ENCODE assay signal across 10 cellular contexts in the genomic region with DNA sequence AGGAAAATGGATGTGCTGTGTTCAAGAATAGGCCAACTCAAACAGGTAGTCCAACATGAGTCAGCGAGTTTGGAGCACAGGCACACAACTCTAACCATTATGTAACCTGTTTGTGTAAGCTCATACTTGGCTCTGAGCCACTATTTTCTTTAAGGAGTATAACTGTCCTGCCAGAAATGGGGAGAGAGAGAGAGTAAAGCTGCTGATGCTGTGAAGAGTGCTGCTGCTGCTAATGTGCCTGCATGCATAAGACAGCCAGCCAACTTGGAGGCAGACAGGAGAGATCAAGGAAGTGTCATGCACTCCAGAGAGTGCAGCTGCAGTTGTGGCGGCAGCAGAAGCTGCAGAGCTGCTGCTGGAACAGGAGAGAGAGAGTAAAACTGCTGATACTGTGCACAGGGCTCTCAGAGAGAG. TPM values are rescaled to one million over a fixed set of nuclear protein-coding genes. Genes with fewer than 3 reads are reported as not detected.
DNase-seq lines count a peak whose midpoint lies in the region; ATAC-seq and TF ChIP-seq lines count a peak whose summit lies in the region.
"Had no signal": no experiment of that assay in that cellular context is flagged by ENCODE, and none has a peak within 500 bp of the region (broad histone marks: within the 10 kb centered on the region; RNA-seq: fewer than 3 reads in every experiment).

No MANE protein-coding gene starts in this region.

- no peaks in the 10 kb centered on the region for H3K27me3 ChIP-seq in tibial nerve

- ATAC-seq in GM18861 (IDR thresholded peaks at IDR 0.05; ENCODE audit: unreplicated experiment) (peak; percentile 54), HG03558 (IDR thresholded peaks at IDR 0.05; ENCODE audit: extremely low read depth, unreplicated experiment) (peak; percentile 43)

- POLR2A ChIA-PET in activated CD4-positive, alpha-beta memory T cell treated with anti-CD3 and anti-CD28 coated beads, Interleukin-2, amount 10 ng/mL, durations not matched to agents 7 days and 5 days (lab: Charles Lee), result no interaction called here

- no peak for TF ChIP-seq EP300 in tibial nerve (IDR thresholded peaks at IDR 0.05)

- TF ChIP-seq POLR2A in tibial nerve (IDR thresholded peaks at IDR 0.05), result no peak

- DNase-seq in astrocyte of the cerebellum (ENCODE audit: low read depth) (peak; percentile 26), mesenteric fat pad (ENCODE audit: low spot score) (peak; percentile 41), tibial nerve (ENCODE audit: low spot score in 2 of 2) (no peak)
- DNase-seq in activated CD4-positive, alpha-beta memory T cell treated with anti-CD3 and anti-CD28 coated beads, Interleukin-2, amount 10 ng/mL, durations not matched to agents 7 days and 5 days, result no peak
- DNase-seq in activated T-helper 1 cell treated with anti-CD3 and anti-CD28 coated beads, Interleukin-12 subunit alpha, Interleukin-12 subunit beta, Interleukin-2, Interleukin-4 antibody, amounts not matched to agents 30 ng/mL and 10 ng/mL and 1 ng/mL, durations not matched to agents 14 hours and 24 hours and 36 hours (ENCODE audit: low spot score), result no peak
- no peak for DNase-seq in activated CD4-positive, CD25-positive, alpha-beta regulatory T cell (lab: John Stamatoyannopoulos, UW)
- DNase-seq: IMR-90; stimulated activated CD4-positive, alpha-beta T cell treated with anti-CD3 and anti-CD28 coated beads, Interleukin-4, amount 100 ng/mL, for 1 hour had no signal

- TF ChIP-seq CTCF in astrocyte of the cerebellum (IDR thresholded peaks at IDR 0.05; ENCODE audit: low read depth, low read length, missing control alignments), result no peak
- TF ChIP-seq CTCF in tibial nerve (IDR thresholded peaks at IDR 0.05), result no peak

- H3K4me1 ChIP-seq in tibial nerve, result peaks cover 0 to 5% (median 0%) of the 10 kb centered on the region in 4 donors

- in situ Hi-C loops in astrocyte of the cerebellum (cut with HindIII; ENCODE audit: low sequenced_read_pairs), result no loop called here

- no peaks in the 10 kb centered on the region for H3K9me3 ChIP-seq in tibial nerve

- intact Hi-C loops in activated T-helper 1 cell treated with anti-CD3 and anti-CD28 coated beads, Interleukin-12 subunit alpha, Interleukin-12 subunit beta, Interleukin-2, Interleukin-4 antibody, amounts not matched to agents 30 ng/mL and 10 ng/mL and 1 ng/mL, durations not matched to agents 14 hours and 24 hours and 36 hours (cut with micrococcal nuclease), result no loop called here

- no peaks in the 10 kb centered on the region for H3K36me3 Mint-ChIP-seq in activated CD4-positive, alpha-beta memory T cell treated with anti-CD3 and anti-CD28 coated beads, Interleukin-2, amount 10 ng/mL, durations not matched to agents 7 days and 5 days (ENCODE audit: low read depth)
- H3K36me3 Mint-ChIP-seq in activated T-helper 1 cell treated with anti-CD3 and anti-CD28 coated beads, Interleukin-12 subunit alpha, Interleukin-12 subunit beta, Interleukin-2, Interleukin-4 antibody, amounts not matched to agents 30 ng/mL and 10 ng/mL and 1 ng/mL, durations not matched to agents 14 hours and 24 hours and 36 hours (ENCODE audit: low read depth), result no peaks in the 10 kb centered on the region

- no peaks in the 10 kb centered on the region for H3K4me1 Mint-ChIP-seq in activated CD4-positive, alpha-beta memory T cell treated with anti-CD3 and anti-CD28 coated beads, Interleukin-2, amount 10 ng/mL, durations not matched to agents 7 days and 5 days
- no peaks in the 10 kb centered on the region for H3K4me1 Mint-ChIP-seq in activated T-helper 1 cell treated with anti-CD3 and anti-CD28 coated beads, Interleukin-12 subunit alpha, Interleukin-12 subunit beta, Interleukin-2, Interleukin-4 antibody, amounts not matched to agents 30 ng/mL and 10 ng/mL and 1 ng/mL, durations not matched to agents 14 hours and 24 hours and 36 hours (ENCODE audit: low read depth)

- no peaks in the 10 kb centered on the region for H3K36me3 ChIP-seq in tibial nerve

- 38 to 44% methylated on average over 2 of the region's 2 CpGs for WGBS in tibial nerve, 2 donors

- no peaks in the 10 kb centered on the region for H3K27me3 Mint-ChIP-seq in activated CD4-positive, alpha-beta memory T cell treated with anti-CD3 and anti-CD28 coated beads, Interleukin-2, amount 10 ng/mL, durations not matched to agents 7 days and 5 days
- H3K27me3 Mint-ChIP-seq in activated T-helper 1 cell treated with anti-CD3 and anti-CD28 coated beads, Interleukin-12 subunit alpha, Interleukin-12 subunit beta, Interleukin-2, Interleukin-4 antibody, amounts not matched to agents 30 ng/mL and 10 ng/mL and 1 ng/mL, durations not matched to agents 14 hours and 24 hours and 36 hours (ENCODE audit: insufficient read depth), result no peaks in the 10 kb centered on the region

- CTCF ChIA-PET in activated CD4-positive, alpha-beta memory T cell treated with anti-CD3 and anti-CD28 coated beads, Interleukin-2, amount 10 ng/mL, durations not matched to agents 7 days and 5 days (lab: Charles Lee), result no interaction called here

- H3K27ac ChIP-seq in tibial nerve, result no peak overlapping the region

- no peak overlapping the region for H3K4me3 Mint-ChIP-seq in activated CD4-positive, alpha-beta memory T cell treated with anti-CD3 and anti-CD28 coated beads, Interleukin-2, amount 10 ng/mL, durations not matched to agents 7 days and 5 days
- no peak overlapping the region for H3K4me3 Mint-ChIP-seq in activated T-helper 1 cell treated with anti-CD3 and anti-CD28 coated beads, Interleukin-12 subunit alpha, Interleukin-12 subunit beta, Interleukin-2, Interleukin-4 antibody, amounts not matched to agents 30 ng/mL and 10 ng/mL and 1 ng/mL, durations not matched to agents 14 hours and 24 hours and 36 hours

- H3K4me3 ChIP-seq in astrocyte of the cerebellum (ENCODE audit: low read depth, low read length) (no peak overlapping the region), tibial nerve (no peak overlapping the region)

- no peak overlapping the region for H3K27ac Mint-ChIP-seq in activated CD4-positive, alpha-beta memory T cell treated with anti-CD3 and anti-CD28 coated beads, Interleukin-2, amount 10 ng/mL, durations not matched to agents 7 days and 5 days
- no peak overlapping the region for H3K27ac Mint-ChIP-seq in activated T-helper 1 cell treated with anti-CD3 and anti-CD28 coated beads, Interleukin-12 subunit alpha, Interleukin-12 subunit beta, Interleukin-2, Interleukin-4 antibody, amounts not matched to agents 30 ng/mL and 10 ng/mL and 1 ng/mL, durations not matched to agents 14 hours and 24 hours and 36 hours

- no peaks in the 10 kb centered on the region for H3K9me3 Mint-ChIP-seq in activated CD4-positive, alpha-beta memory T cell treated with anti-CD3 and anti-CD28 coated beads, Interleukin-2, amount 10 ng/mL, durations not matched to agents 7 days and 5 days
- H3K9me3 Mint-ChIP-seq in activated T-helper 1 cell treated with anti-CD3 and anti-CD28 coated beads, Interleukin-12 subunit alpha, Interleukin-12 subunit beta, Interleukin-2, Interleukin-4 antibody, amounts not matched to agents 30 ng/mL and 10 ng/mL and 1 ng/mL, durations not matched to agents 14 hours and 24 hours and 36 hours, result no peaks in the 10 kb centered on the region

RNA-seq across cellular contexts. Expression of gene STATH, which starts 11.7 kb away (rescaled TPM):
- total RNA-seq in mesenteric fat pad (not detected), tibial nerve (not detected)
- not detected for total RNA-seq in activated CD4-positive, alpha-beta memory T cell treated with anti-CD3 and anti-CD28 coated beads, Interleukin-2, amount 10 ng/mL, durations not matched to agents 7 days and 5 days
- not detected in 2 replicates for total RNA-seq in activated T-helper 1 cell treated with anti-CD3 and anti-CD28 coated beads, Interleukin-12 subunit alpha, Interleukin-12 subunit beta, Interleukin-2, Interleukin-4 antibody, amounts not matched to agents 30 ng/mL and 10 ng/mL and 1 ng/mL, durations not matched to agents 14 hours and 24 hours and 36 hours
- total RNA-seq: IMR-90 had no signal

RNA-seq across cellular contexts. Expression of gene CSN2, which starts 18.5 kb away (rescaled TPM):
- total RNA-seq in mesenteric fat pad (not detected), tibial nerve (not detected)
- not detected for total RNA-seq in activated CD4-positive, alpha-beta memory T cell treated with anti-CD3 and anti-CD28 coated beads, Interleukin-2, amount 10 ng/mL, durations not matched to agents 7 days and 5 days
- total RNA-seq in activated T-helper 1 cell treated with anti-CD3 and anti-CD28 coated beads, Interleukin-12 subunit alpha, Interleukin-12 subunit beta, Interleukin-2, Interleukin-4 antibody, amounts not matched to agents 30 ng/mL and 10 ng/mL and 1 ng/mL, durations not matched to agents 14 hours and 24 hours and 36 hours, result not detected in 2 replicates
- total RNA-seq: IMR-90 had no signal

RNA-seq across cellular contexts. Expression of gene HTN3, which starts 44.2 kb away (rescaled TPM):
- total RNA-seq in mesenteric fat pad, result not detected
- total RNA-seq in activated CD4-positive, alpha-beta memory T cell treated with anti-CD3 and anti-CD28 coated beads, Interleukin-2, amount 10 ng/mL, durations not matched to agents 7 days and 5 days, result not detected
- total RNA-seq in activated T-helper 1 cell treated with anti-CD3 and anti-CD28 coated beads, Interleukin-12 subunit alpha, Interleukin-12 subunit beta, Interleukin-2, Interleukin-4 antibody, amounts not matched to agents 30 ng/mL and 10 ng/mL and 1 ng/mL, durations not matched to agents 14 hours and 24 hours and 36 hours, result not detected in 2 replicates
- not detected for total RNA-seq in tibial nerve
- total RNA-seq: IMR-90 had no signal

RNA-seq across cellular contexts. Expression of gene CSN1S1, which starts 53.2 kb away (rescaled TPM):
- total RNA-seq in mesenteric fat pad, result 32.3 TPM
- not detected for total RNA-seq in activated CD4-positive, alpha-beta memory T cell treated with anti-CD3 and anti-CD28 coated beads, Interleukin-2, amount 10 ng/mL, durations not matched to agents 7 days and 5 days
- not detected in 2 replicates for total RNA-seq in activated T-helper 1 cell treated with anti-CD3 and anti-CD28 coated beads, Interleukin-12 subunit alpha, Interleukin-12 subunit beta, Interleukin-2, Interleukin-4 antibody, amounts not matched to agents 30 ng/mL and 10 ng/mL and 1 ng/mL, durations not matched to agents 14 hours and 24 hours and 36 hours
- total RNA-seq in tibial nerve, result 1 to 10 TPM in 1 of 4 donors, not detected in 3; 3.9 TPM
- total RNA-seq: IMR-90 had no signal

Comparison
In these comparisons a context has a peak if more than half of its experiments do, and no peak if none do; other contexts are left out.
1. DNase-seq: peak in astrocyte of the cerebellum (single experiment) and mesenteric fat pad (single experiment); none in activated CD4-positive, alpha-beta memory T cell treated with anti-CD3 and anti-CD28 coated beads, Interleukin-2, amount 10 ng/mL, durations not matched to agents 7 days and 5 days (single experiment), activated T-helper 1 cell treated with anti-CD3 and anti-CD28 coated beads, Interleukin-12 subunit alpha, Interleukin-12 subunit beta, Interleukin-2, Interleukin-4 antibody, amounts not matched to agents 30 ng/mL and 10 ng/mL and 1 ng/mL, durations not matched to agents 14 hours and 24 hours and 36 hours (single experiment), tibial nerve (0 of 2) and activated CD4-positive, CD25-positive, alpha-beta regulatory T cell (0 of 4).